In genomic region chr2:2750867-2751714, GRCh38 we compare ENCODE assay signal across 6 cellular contexts.
"Had no signal": no experiment of that assay in that cellular context is flagged by ENCODE, and none has a peak within 500 bp of the region (broad histone marks: within the 10 kb centered on the region; RNA-seq: fewer than 3 reads in every experiment).

No MANE protein-coding gene starts in this region.

- H3K4me3 ChIP-seq: GM23248, K562 had no signal

- DNase-seq: GM23248, GOT3, H7, HCEC 1CT, IMR-90 had no signal

- H3K9ac ChIP-seq: GM23248 had no signal

- FAIRE-seq: K562 had no signal

- H3K27ac ChIP-seq: GM23248 had no signal

- H2AFZ ChIP-seq: GM23248 had no signal
